ENCODE assay signal across 19 cellular contexts in genomic region chr5:164153469-164154172, GRCh38.
DNase-seq lines count a peak whose midpoint lies in the region; ATAC-seq, FAIRE-seq and TF ChIP-seq lines count a peak whose summit lies in the region.
"Had no signal": no experiment of that assay in that cellular context is flagged by ENCODE, and none has a peak within 500 bp of the region (broad histone marks: within the 10 kb centered on the region; RNA-seq: fewer than 3 reads in every experiment).

No MANE protein-coding gene starts in this region.

- H3K4me3 ChIP-seq in SK-N-SH (ENCODE audit: low read depth in 2 of 2, low read length in 1 of 2): no peak overlapping the region
- H3K4me3 ChIP-seq in endothelial cell of umbilical vein (replicated peaks in 1 of 3; ENCODE audit: insufficient read depth in 1 of 3, low read depth in 1 of 3, low read length in 3 of 3): no peak overlapping the region
- no peak overlapping the region for H3K4me3 ChIP-seq in ascending aorta
- H3K4me3 ChIP-seq: BLaER1, GM12878, SJSA1 had no signal

- H3K36me3 Mint-ChIP-seq in nephron (ENCODE audit: low read depth): no peaks in the 10 kb centered on the region
- H3K36me3 Mint-ChIP-seq: CD8-positive, alpha-beta T cell; IgD-negative memory B cell had no signal

- H3K36me3 ChIP-seq in SK-N-SH (replicated peaks in 1 of 2; ENCODE audit: control insufficient read depth in 1 of 2, insufficient read depth in 2 of 2, low read length in 1 of 2): no peaks in the 10 kb centered on the region
- no peaks in the 10 kb centered on the region for H3K36me3 ChIP-seq in endothelial cell of umbilical vein (ENCODE audit: control insufficient read depth in 2 of 2, extremely low read depth in 1 of 2, insufficient read depth in 2 of 2, low read length in 2 of 2)
- no peaks in the 10 kb centered on the region for H3K36me3 ChIP-seq in ascending aorta
- H3K36me3 ChIP-seq: BLaER1, SJSA1 had no signal

- H3K9ac ChIP-seq in SK-N-SH (no peak overlapping the region), endothelial cell of umbilical vein (replicated peaks; ENCODE audit: extremely low read depth, insufficient read depth, low read length) (no peak overlapping the region)
- H3K9ac ChIP-seq: BLaER1 had no signal

- intact Hi-C loops in endothelial cell of umbilical vein (cut with micrococcal nuclease) (no loop called here), ascending aorta (cut with DNase I) (no loop called here)

- H3K9me1 ChIP-seq in endothelial cell of umbilical vein (replicated peaks; ENCODE audit: control insufficient read depth, extremely low read depth, insufficient read depth, low read length): no peaks in the 10 kb centered on the region

- TF ChIP-seq RAD21 in SK-N-SH (IDR thresholded peaks at IDR 0.05; ENCODE audit: low read length): no peak

- dilution Hi-C loops in endothelial cell of umbilical vein (cut with MboI; ENCODE audit: extremely low pct_ligation_motif_present, low sequenced_read_pairs): no loop called here

- DNase-seq in SK-N-SH (no peak), endothelial cell of umbilical vein (ENCODE audit: low read depth, low spot score) (peak; percentile 23), GM19239 (ENCODE audit: insufficient read length, low spot score) (no peak), NCI-H2029 treated with DMSO at 0.1 percent for 48 hours (lab: John Stamatoyannopoulos, UW) (no peak), ascending aorta (ENCODE audit: low spot score in 2 of 2) (no peak)
- DNase-seq in stimulated activated CD4-positive, alpha-beta T cell treated with anti-CD3 and anti-CD28 coated beads, Interleukin-1b, Interleukin-23, amount 100 ng/mL, for 48 hours: no peak
- DNase-seq: CD8-positive, alpha-beta T cell; GDM1; HFFc6; NCI-H1930; NCI-H2171 treated with DMSO at 0.1 percent for 48 hours; NCI-H510A treated with DMSO at 0.1 percent for 48 hours had no signal

- FAIRE-seq in endothelial cell of umbilical vein (lab: Jason Lieb, UNC): peak; percentile 4
- no peak for FAIRE-seq in GM19239 (lab: Jason Lieb, UNC)
- FAIRE-seq: GM12878, H54 had no signal

- no peak for TF ChIP-seq CTCF in SK-N-SH (IDR thresholded peaks at IDR 0.05)
- TF ChIP-seq CTCF in endothelial cell of umbilical vein (IDR thresholded peaks at IDR 0.05; ENCODE audit: extremely low read depth in 1 of 2, insufficient read depth in 1 of 2, low read depth in 1 of 2, low read length in 2 of 2): no peak
- no peak for TF ChIP-seq CTCF in nephron (IDR thresholded peaks at IDR 0.05; ENCODE audit: unreplicated experiment in 3 of 3)
- TF ChIP-seq CTCF in ascending aorta (IDR thresholded peaks at IDR 0.05): no peak

- CTCF ChIA-PET in SK-N-SH (lab: Yijun Ruan, JAX) (no interaction called here), endothelial cell of umbilical vein (lab: Charles Lee) (no interaction called here)

- peaks cover 0 to 7% of the 10 kb centered on the region in 2 experiments; a peak in 2 of 4 replicates for H3K4me1 ChIP-seq in SK-N-SH (ENCODE audit: control insufficient read depth in 1 of 2, insufficient read depth in 2 of 2, low read depth in 1 of 2, low read length in 1 of 2)
- no peaks in the 10 kb centered on the region for H3K4me1 ChIP-seq in endothelial cell of umbilical vein (ENCODE audit: control insufficient read depth, extremely low read depth, insufficient read depth, low read length)
- no peaks in the 10 kb centered on the region for H3K4me1 ChIP-seq in ascending aorta
- H3K4me1 ChIP-seq: BLaER1, SJSA1 had no signal

- no peak for TF ChIP-seq POLR2A in endothelial cell of umbilical vein (IDR thresholded peaks at IDR 0.05; ENCODE audit: low read depth, low read length)

- H3K79me2 ChIP-seq in SK-N-SH (ENCODE audit: insufficient read depth): no peaks in the 10 kb centered on the region
- no peaks in the 10 kb centered on the region for H3K79me2 ChIP-seq in endothelial cell of umbilical vein (ENCODE audit: control insufficient read depth, insufficient read depth, low read length)

- no peaks in the 10 kb centered on the region for H3K4me1 Mint-ChIP-seq in nephron

- no peak overlapping the region for H3K4me3 Mint-ChIP-seq in nephron
- H3K4me3 Mint-ChIP-seq: CD8-positive, alpha-beta T cell; HFFc6; IgD-negative memory B cell had no signal

- H3K4me2 ChIP-seq in SK-N-SH (no peak overlapping the region), endothelial cell of umbilical vein (ENCODE audit: insufficient read depth, low read length) (no peak overlapping the region)
- H3K4me2 ChIP-seq: BLaER1 had no signal

- H3F3A ChIP-seq in SK-N-SH (replicated peaks; ENCODE audit: insufficient read depth): peaks cover 6% of the 10 kb centered on the region

- POLR2A ChIA-PET in SK-N-SH (lab: Yijun Ruan, JAX) (no interaction called here), endothelial cell of umbilical vein (lab: Charles Lee) (no interaction called here)

- H3K27me3 ChIP-seq in SK-N-SH (ENCODE audit: insufficient read depth) (no peaks in the 10 kb centered on the region), endothelial cell of umbilical vein (ENCODE audit: control insufficient read depth in 2 of 2, insufficient read depth in 2 of 2, low read length in 2 of 2) (no peaks in the 10 kb centered on the region), ascending aorta (no peaks in the 10 kb centered on the region)
- H3K27me3 ChIP-seq: BLaER1, SJSA1 had no signal

- H3K9me2 ChIP-seq in SK-N-SH: no peaks in the 10 kb centered on the region

- peak overlapping the region in 2 of 3 experiments; percentile 1 to 59 for H3K27ac Mint-ChIP-seq in nephron
- H3K27ac Mint-ChIP-seq: CD8-positive, alpha-beta T cell; HFFc6; IgD-negative memory B cell had no signal

- peaks cover 3% of the 10 kb centered on the region for H3K9me3 Mint-ChIP-seq in nephron

- 43% methylated on average over 4 of the region's 4 CpGs for WGBS in SK-N-SH (ENCODE audit: low lambda C conversion rate)

- H4K20me1 ChIP-seq in SK-N-SH (ENCODE audit: insufficient read depth): no peaks in the 10 kb centered on the region
- H4K20me1 ChIP-seq in endothelial cell of umbilical vein (replicated peaks; ENCODE audit: control insufficient read depth, extremely low read depth, insufficient read depth, low read length): no peaks in the 10 kb centered on the region
- H4K20me1 ChIP-seq: BLaER1 had no signal

- H3K27me3 Mint-ChIP-seq in nephron (ENCODE audit: low read depth): no peaks in the 10 kb centered on the region
- H3K27me3 Mint-ChIP-seq: IgD-negative memory B cell had no signal

- no peak for TF ChIP-seq EP300 in SK-N-SH (IDR thresholded peaks at IDR 0.05; ENCODE audit: borderline replicate concordance in 1 of 2, low read depth in 1 of 2, low read length in 1 of 2)

- BruUV-seq in endothelial cell of umbilical vein (replicated peaks; lab: Mats Ljungman, UMichigan): no TSS peak

- H3K27ac ChIP-seq in SK-N-SH (ENCODE audit: low read depth in 2 of 2, low read length in 1 of 2): no peak overlapping the region
- no peak overlapping the region for H3K27ac ChIP-seq in endothelial cell of umbilical vein (ENCODE audit: insufficient read depth, low read depth, low read length)
- H3K27ac ChIP-seq in ascending aorta: no peak overlapping the region
- H3K27ac ChIP-seq: BLaER1, SJSA1 had no signal

- H3K9me3 ChIP-seq in SK-N-SH (no peaks in the 10 kb centered on the region), endothelial cell of umbilical vein (replicated peaks; ENCODE audit: control insufficient read depth, insufficient read depth, low read length) (no peaks in the 10 kb centered on the region), ascending aorta (no peaks in the 10 kb centered on the region)
- H3K9me3 ChIP-seq: BLaER1 had no signal

- H2AFZ ChIP-seq in SK-N-SH (ENCODE audit: low read depth) (peak overlapping the region; percentile 19; the same call in 1 of the 2 replicates), endothelial cell of umbilical vein (ENCODE audit: low read depth, low read length) (no peak overlapping the region)

- ATAC-seq in SK-N-SH treated with all-trans-retinoic acid at 6 μM for 48 hours: no peak
- ATAC-seq: CD8-positive, alpha-beta T cell had no signal

TF ChIP-seq in SK-N-SH, 30 proteins besides CTCF, POLR2A, EP300 and RAD21 (continues in another document):
- TF ChIP-seq POLR2AphosphoS5 (IDR thresholded peaks at IDR 0.05; ENCODE audit: low read depth, low read length) (no peak), FOXJ3 (CRISPR knock-in tag; IDR thresholded peaks at IDR 0.05) (no peak), SMC3 (IDR thresholded peaks at IDR 0.05; ENCODE audit: low read depth, low read length) (no peak), JUND (IDR thresholded peaks at IDR 0.05) (no peak), EZH2phosphoT487 (IDR thresholded peaks at IDR 0.05; ENCODE audit: borderline replicate concordance, low read depth) (no peak)

TF ChIP-seq in SK-N-SH treated with all-trans-retinoic acid at 6 μM for 48 hours, 23 proteins besides CTCF, POLR2A, EP300 and RAD21 (continues in another document):
- no peak for TF ChIP-seq CREB5 (CRISPR knock-in tag; IDR thresholded peaks at IDR 0.05; ENCODE audit: low read depth)
- TF ChIP-seq SNAI2 (CRISPR knock-in tag; IDR thresholded peaks at IDR 0.05): no peak
- TF ChIP-seq ZNF8 (CRISPR knock-in tag; IDR thresholded peaks at IDR 0.05): no peak
- no peak for TF ChIP-seq ZNF70 (CRISPR knock-in tag; IDR thresholded peaks at IDR 0.05)
- no peak for TF ChIP-seq CSDC2 (CRISPR knock-in tag; IDR thresholded peaks at IDR 0.05)

TF ChIP-seq in endothelial cell of umbilical vein, 7 proteins besides CTCF, POLR2A, EP300 and RAD21:
- TF ChIP-seq MAX (IDR thresholded peaks at IDR 0.05; ENCODE audit: insufficient read depth, insufficient read length) (no peak), POLR2AphosphoS5 (IDR thresholded peaks at IDR 0.05; ENCODE audit: insufficient read depth, low read depth, low read length) (no peak), GATA2 (IDR thresholded peaks at IDR 0.05; ENCODE audit: insufficient read depth, insufficient read length, low read depth, low read length) (no peak), MYC (IDR thresholded peaks at IDR 0.05; ENCODE audit: low read depth, low read length) (no peak), JUN (IDR thresholded peaks at IDR 0.05; ENCODE audit: borderline replicate concordance, insufficient read depth, insufficient read length, low read depth) (no peak), EZH2 (IDR thresholded peaks at IDR 0.05; ENCODE audit: borderline replicate concordance, low read depth, low read length, severe bottlenecking) (no peak), FOS (IDR thresholded peaks at IDR 0.05; ENCODE audit: borderline replicate concordance, insufficient read depth, low read length) (no peak)
